ENCODE assay signal across 1 cellular context in the genomic region with DNA sequence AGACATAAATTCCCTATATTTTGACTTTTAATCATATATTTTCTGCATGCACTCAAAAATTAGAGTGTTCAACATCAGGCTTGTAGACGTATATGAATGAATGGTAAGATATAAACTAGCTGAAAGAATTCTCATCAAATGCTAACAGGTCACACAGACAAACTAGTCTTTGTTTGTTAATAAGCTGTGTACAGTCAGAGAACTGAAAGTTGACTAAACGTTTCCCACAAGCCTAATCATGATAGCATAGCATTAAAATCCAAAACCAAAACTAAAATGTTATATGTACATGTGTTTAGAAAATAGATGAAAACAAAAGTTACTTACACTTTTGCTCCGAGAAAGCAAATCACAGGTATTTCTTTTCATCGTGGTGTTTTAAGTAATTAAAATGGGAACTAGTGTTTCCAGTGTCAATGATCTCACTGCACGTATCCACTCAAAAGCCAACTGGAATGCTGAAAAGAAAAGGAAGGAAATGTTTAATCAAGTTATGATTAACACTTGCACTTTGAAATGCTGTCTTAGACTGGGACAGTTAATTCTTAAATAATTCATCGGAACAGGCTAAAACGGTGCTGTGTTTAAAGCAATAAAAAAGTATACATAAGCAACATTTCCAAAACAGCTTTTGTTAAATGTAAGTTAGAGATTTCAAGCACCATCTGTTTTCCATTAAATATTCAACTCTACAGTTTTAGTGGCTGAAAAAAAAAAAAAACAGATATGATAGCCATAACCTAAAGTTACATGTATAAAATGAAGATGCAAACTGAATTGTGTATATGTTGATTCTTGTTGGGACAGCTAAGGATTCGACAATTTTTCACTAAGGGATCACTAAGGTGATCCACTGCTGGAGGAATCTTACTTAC.
TF ChIP-seq lines count a peak whose summit lies in the region.

No MANE protein-coding gene starts in this region.

TF ChIP-seq in GM12878, 131 proteins besides CTCF, POLR2A, EP300 and RAD21 (continued from another document):
- TF ChIP-seq MYB (IDR thresholded peaks at IDR 0.05; ENCODE audit: borderline replicate concordance, low read depth, low read length) (no peak), ZNF24 (IDR thresholded peaks at IDR 0.05) (0 out of 2 replicates have a peak, but pooled peaks have one; percentile 6), CBX3 (IDR thresholded peaks at IDR 0.05; ENCODE audit: borderline replicate concordance, low read depth) (no peak)
TF ChIP-seq in GM12878: peak in this region for 2.
